20 cellular contexts compared by ENCODE assay signal in genomic region chr3:72190050-72190449, GRCh38.
"Had no signal": no experiment of that assay in that cellular context is flagged by ENCODE, and none has a peak within 500 bp of the region (broad histone marks: within the 10 kb centered on the region; RNA-seq: fewer than 3 reads in every experiment).

No MANE protein-coding gene starts in this region.

- DNase-seq: cortex of kidney; effector memory CD4-positive, alpha-beta T cell; foreskin fibroblast; glutamatergic neuron; islet precursor cell; left lung; mesendoderm; nephron progenitor cell; stimulated activated CD4-positive, alpha-beta T cell treated with anti-CD3 and anti-CD28 coated beads, Interleukin-2, amount 100 ng/mL, for 48 hours; stimulated activated naive CD4-positive, alpha-beta T cell treated with Interleukin-2 at 50 U/mL for 16 hours; testis; upper lobe of right lung had no signal

- H3K9me3 ChIP-seq: esophagus muscularis mucosa, neutrophil, testis, upper lobe of right lung, vagina had no signal

- ATAC-seq: gastroesophageal sphincter; left lung; naive thymus-derived CD4-positive, alpha-beta T cell; upper lobe of right lung had no signal

- H3K36me3 ChIP-seq: esophagus muscularis mucosa, gastroesophageal sphincter, left lung, neutrophil, tibial nerve, upper lobe of right lung, vagina had no signal

- H3K4me3 Mint-ChIP-seq: naive thymus-derived CD4-positive, alpha-beta T cell; nephron progenitor cell had no signal

- H3K27me3 Mint-ChIP-seq: naive thymus-derived CD4-positive, alpha-beta T cell had no signal

- FAIRE-seq: endometrium had no signal

- H3K4me3 ChIP-seq: esophagus muscularis mucosa, gastroesophageal sphincter, left lung, smooth muscle cell, testis, tibial nerve, upper lobe of right lung, vagina had no signal

- H3K27ac ChIP-seq: esophagus muscularis mucosa, gastroesophageal sphincter, left lung, neutrophil, testis, tibial nerve, upper lobe of right lung, vagina had no signal

- H3K27me3 ChIP-seq: esophagus muscularis mucosa, gastroesophageal sphincter, left lung, neutrophil, testis, tibial nerve, upper lobe of right lung, vagina had no signal

- H3K27ac Mint-ChIP-seq: nephron progenitor cell had no signal

- H3K4me2 ChIP-seq: smooth muscle cell had no signal

- H3K4me1 ChIP-seq: upper lobe of right lung, vagina had no signal
